Comparison of ENCODE assay signal across 28 cellular contexts in the genomic region with DNA sequence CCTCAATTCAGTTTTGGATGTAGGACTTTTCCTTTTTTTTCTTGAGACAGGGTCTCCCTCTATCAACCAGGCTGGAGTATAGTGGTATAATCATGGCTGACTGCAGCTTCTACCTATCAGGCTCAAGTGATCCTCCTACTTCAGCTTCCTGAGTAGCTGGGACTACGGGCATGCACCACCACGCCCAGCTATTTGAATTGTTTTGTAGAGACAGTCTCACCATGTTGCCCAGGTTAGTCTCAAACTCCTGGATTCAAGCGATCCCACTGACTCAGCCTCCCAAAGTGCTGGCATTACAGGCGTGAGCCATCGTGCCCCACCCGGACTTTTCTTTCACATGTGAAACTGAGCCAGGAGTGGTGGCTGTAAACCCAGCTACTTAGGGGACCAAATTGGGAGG. TPM values are rescaled to one million over a fixed set of nuclear protein-coding genes. Genes with fewer than 3 reads are reported as not detected.
"Had no signal": no experiment of that assay in that cellular context is flagged by ENCODE, and none has a peak within 500 bp of the region (broad histone marks: within the 10 kb centered on the region; RNA-seq: fewer than 3 reads in every experiment).

No MANE protein-coding gene starts in this region.

- DNase-seq: cortex of kidney; effector CD8-positive, alpha-beta T cell; esophagus squamous epithelium; foreskin fibroblast; left colon; mammary epithelial cell; naive thymus-derived CD4-positive, alpha-beta T cell; nephron progenitor cell; stimulated activated CD4-positive, alpha-beta T cell treated with anti-CD3 and anti-CD28 coated beads, Interleukin-2, amount 100 ng/mL, for 24 hours; stimulated activated CD4-positive, alpha-beta T cell treated with anti-CD3 and anti-CD28 coated beads, Interleukin-4, amount 100 ng/mL, for 4 hours; stimulated activated naive B cell treated with anti-CD40 and anti-IgM and Interleukin-4, amounts not matched to agents 10 μg/mL and 1 μg/mL and 100 μg/mL, for 72 hours; stimulated activated naive CD8-positive, alpha-beta T cell treated with anti-CD3 and anti-CD28 coated beads, Interleukin-15, amount 100 ng/mL, for 72 hours; testis; upper lobe of right lung had no signal

- ATAC-seq: left colon; naive thymus-derived CD4-positive, alpha-beta T cell; right lobe of liver; stimulated activated naive B cell treated with anti-CD40 and anti-IgM and Interleukin-4, amounts not matched to agents 10 μg/mL and 1 μg/mL and 100 μg/mL, for 72 hours; stimulated activated naive CD8-positive, alpha-beta T cell treated with anti-CD3 and anti-CD28 coated beads, Interleukin-15, amount 100 ng/mL, for 72 hours; upper lobe of right lung had no signal

- H3K9ac ChIP-seq: parathyroid adenoma had no signal

- H2AFZ ChIP-seq: hepatocyte, parathyroid adenoma had no signal

- H3K36me3 ChIP-seq: esophagus squamous epithelium, prostate gland, right lobe of liver, tibial nerve, upper lobe of right lung, vagina had no signal

- H3K27me3 ChIP-seq: dorsolateral prefrontal cortex, esophagus squamous epithelium, hepatocyte, right lobe of liver, testis, tibial nerve, upper lobe of right lung, vagina had no signal

- H3K27ac Mint-ChIP-seq: nephron progenitor cell; stimulated activated naive B cell treated with anti-CD40 and anti-IgM and Interleukin-4, amounts not matched to agents 10 μg/mL and 1 μg/mL and 100 μg/mL, for 72 hours had no signal

- H3K9me3 Mint-ChIP-seq: nephron progenitor cell; stimulated activated naive B cell treated with anti-CD40 and anti-IgM and Interleukin-4, amounts not matched to agents 10 μg/mL and 1 μg/mL and 100 μg/mL, for 72 hours; stimulated activated naive CD8-positive, alpha-beta T cell treated with anti-CD3 and anti-CD28 coated beads, Interleukin-15, amount 100 ng/mL, for 72 hours had no signal

- H3K27me3 Mint-ChIP-seq: stimulated activated naive B cell treated with anti-CD40 and anti-IgM and Interleukin-4, amounts not matched to agents 10 μg/mL and 1 μg/mL and 100 μg/mL, for 72 hours; stimulated activated naive CD8-positive, alpha-beta T cell treated with anti-CD3 and anti-CD28 coated beads, Interleukin-15, amount 100 ng/mL, for 72 hours had no signal

- H3K4me2 ChIP-seq: hepatocyte had no signal

- H3K79me2 ChIP-seq: hepatocyte, parathyroid adenoma had no signal

- H3K9me3 ChIP-seq: esophagus squamous epithelium, prostate gland, right lobe of liver, testis, tibial nerve, upper lobe of right lung, vagina had no signal

- H3K4me3 Mint-ChIP-seq: naive thymus-derived CD4-positive, alpha-beta T cell; nephron progenitor cell; stimulated activated naive B cell treated with anti-CD40 and anti-IgM and Interleukin-4, amounts not matched to agents 10 μg/mL and 1 μg/mL and 100 μg/mL, for 72 hours; stimulated activated naive CD8-positive, alpha-beta T cell treated with anti-CD3 and anti-CD28 coated beads, Interleukin-15, amount 100 ng/mL, for 72 hours had no signal

- H3K4me3 ChIP-seq: dorsolateral prefrontal cortex, esophagus squamous epithelium, hepatocyte, prostate gland, right lobe of liver, testis, tibial nerve, upper lobe of right lung, vagina had no signal

- H3K36me3 Mint-ChIP-seq: naive thymus-derived CD4-positive, alpha-beta T cell had no signal

- H3K27ac ChIP-seq: dorsolateral prefrontal cortex, esophagus squamous epithelium, hepatocyte, parathyroid adenoma, prostate gland, right lobe of liver, testis, tibial nerve, upper lobe of right lung had no signal

- H3K4me1 ChIP-seq: parathyroid adenoma, prostate gland had no signal

RNA-seq across cellular contexts. Expression of gene RNU5B-1, which starts 3.5 kb away (rescaled TPM):
- total RNA-seq: esophagus squamous epithelium, hepatocyte, kidney epithelial cell, left colon, liver, mammary epithelial cell, mononuclear cell, omental fat pad, prostate gland, renal cortical epithelial cell, subcutaneous adipose tissue, testis, tibial nerve, vagina had no signal
- polyA plus RNA-seq: hepatocyte; liver; mammary epithelial cell; naive thymus-derived CD4-positive, alpha-beta T cell had no signal

RNA-seq across cellular contexts. Expression of gene RNU5A-1, which starts 12.1 kb away (rescaled TPM):
- total RNA-seq: esophagus squamous epithelium; hepatocyte; kidney epithelial cell; left colon; liver; mammary epithelial cell; mesenteric fat pad; mononuclear cell; naive thymus-derived CD4-positive, alpha-beta T cell; omental fat pad; prostate gland; renal cortical epithelial cell; right lobe of liver; subcutaneous adipose tissue; testis; tibial nerve; upper lobe of right lung; vagina had no signal
- polyA plus RNA-seq: hepatocyte; liver; mammary epithelial cell; naive thymus-derived CD4-positive, alpha-beta T cell had no signal
